In the genomic region with DNA sequence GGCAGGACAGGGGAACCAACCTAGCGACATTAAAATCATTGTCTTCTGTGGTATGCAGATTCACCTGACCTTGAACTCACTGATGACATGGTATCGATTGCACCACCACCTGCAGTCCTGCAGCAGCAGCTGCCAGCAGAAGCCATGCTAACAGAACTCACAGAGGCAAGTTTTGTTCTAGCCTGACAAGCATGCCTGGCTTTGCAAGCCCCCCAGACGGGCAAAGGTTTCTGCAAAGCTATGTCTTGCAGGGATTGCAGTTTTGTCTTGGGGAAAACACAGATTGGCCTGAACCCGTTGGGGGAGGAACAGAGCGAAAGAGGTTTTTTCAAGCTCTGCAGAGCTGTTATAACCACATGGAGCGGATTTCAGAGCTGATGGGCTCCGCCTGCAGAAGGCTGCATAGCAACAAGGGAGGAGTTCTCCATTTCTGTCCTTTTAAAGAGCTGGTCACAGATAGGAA, we compare ENCODE assay signal across 1 cellular context.
TF ChIP-seq lines count a peak whose summit lies in the region.

No MANE protein-coding gene starts in this region.

TF ChIP-seq in HepG2, 621 proteins besides CTCF, POLR2A, EP300 and RAD21 (continued from another document and continues in another):
- TF ChIP-seq, protein P1, sequence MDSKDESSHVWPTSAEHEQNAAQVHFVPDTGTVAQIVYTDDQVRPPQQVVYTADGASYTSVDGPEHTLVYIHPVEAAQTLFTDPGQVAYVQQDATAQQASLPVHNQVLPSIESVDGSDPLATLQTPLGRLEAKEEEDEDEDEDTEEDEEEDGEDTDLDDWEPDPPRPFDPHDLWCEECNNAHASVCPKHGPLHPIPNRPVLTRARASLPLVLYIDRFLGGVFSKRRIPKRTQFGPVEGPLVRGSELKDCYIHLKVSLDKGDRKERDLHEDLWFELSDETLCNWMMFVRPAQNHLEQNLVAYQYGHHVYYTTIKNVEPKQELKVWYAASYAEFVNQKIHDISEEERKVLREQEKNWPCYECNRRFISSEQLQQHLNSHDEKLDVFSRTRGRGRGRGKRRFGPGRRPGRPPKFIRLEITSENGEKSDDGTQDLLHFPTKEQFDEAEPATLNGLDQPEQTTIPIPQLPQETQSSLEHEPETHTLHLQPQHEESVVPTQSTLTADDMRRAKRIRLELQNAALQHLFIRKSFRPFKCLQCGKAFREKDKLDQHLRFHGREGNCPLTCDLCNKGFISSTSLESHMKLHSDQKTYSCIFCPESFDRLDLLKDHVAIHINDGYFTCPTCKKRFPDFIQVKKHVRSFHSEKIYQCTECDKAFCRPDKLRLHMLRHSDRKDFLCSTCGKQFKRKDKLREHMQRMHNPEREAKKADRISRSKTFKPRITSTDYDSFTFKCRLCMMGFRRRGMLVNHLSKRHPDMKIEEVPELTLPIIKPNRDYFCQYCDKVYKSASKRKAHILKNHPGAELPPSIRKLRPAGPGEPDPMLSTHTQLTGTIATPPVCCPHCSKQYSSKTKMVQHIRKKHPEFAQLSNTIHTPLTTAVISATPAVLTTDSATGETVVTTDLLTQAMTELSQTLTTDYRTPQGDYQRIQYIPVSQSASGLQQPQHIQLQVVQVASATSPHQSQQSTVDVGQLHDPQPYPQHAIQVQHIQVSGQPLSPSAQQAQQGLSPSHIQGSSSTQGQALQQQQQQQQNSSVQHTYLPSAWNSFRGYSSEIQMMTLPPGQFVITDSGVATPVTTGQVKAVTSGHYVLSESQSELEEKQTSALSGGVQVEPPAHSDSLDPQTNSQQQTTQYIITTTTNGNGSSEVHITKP (CRISPR knock-in tag; IDR thresholded peaks at IDR 0.05; ENCODE audit: low read depth): no peak
- TF ChIP-seq ZNF292 (CRISPR knock-in tag; IDR thresholded peaks at IDR 0.05; ENCODE audit: borderline replicate concordance, low read depth) (peak; percentile 96; the same call in 1 of the 2 replicates), HMG20A (CRISPR knock-in tag; IDR thresholded peaks at IDR 0.05; ENCODE audit: borderline replicate concordance) (peak; percentile 60), ZNF749 (CRISPR knock-in tag; IDR thresholded peaks at IDR 0.05; ENCODE audit: borderline replicate concordance) (no peak), KDM2A (CRISPR knock-in tag; IDR thresholded peaks at IDR 0.05; ENCODE audit: borderline replicate concordance, low read depth) (peak; percentile 21; the same call in 1 of the 2 replicates), TEAD2 (CRISPR knock-in tag; IDR thresholded peaks at IDR 0.05) (no peak), ZNF841 (CRISPR knock-in tag; IDR thresholded peaks at IDR 0.05; ENCODE audit: borderline replicate concordance) (no peak), PPARG (CRISPR knock-in tag; conservative IDR thresholded peaks at IDR 0.05) (0 out of 2 replicates have a peak, but pooled peaks have one; percentile 44), RXRA (CRISPR knock-in tag; IDR thresholded peaks at IDR 0.05) (peak; percentile 98), RFXAP (CRISPR knock-in tag; IDR thresholded peaks at IDR 0.05; ENCODE audit: borderline replicate concordance) (peak; percentile 89), TMF1 (CRISPR knock-in tag; IDR thresholded peaks at IDR 0.05; ENCODE audit: low read depth) (no peak), RNF2 (conservative IDR thresholded peaks at IDR 0.05; ENCODE audit: low read depth) (0 out of 2 replicates have a peak, but pooled peaks have one; percentile 31), SALL1 (CRISPR knock-in tag; IDR thresholded peaks at IDR 0.05) (0 out of 2 replicates have a peak, but pooled peaks have one; percentile 44), MED8 (CRISPR knock-in tag; IDR thresholded peaks at IDR 0.05; ENCODE audit: insufficient replicate concordance) (no peak), ZNF468 (CRISPR knock-in tag; IDR thresholded peaks at IDR 0.05) (no peak), REXO4 (CRISPR knock-in tag; IDR thresholded peaks at IDR 0.05; ENCODE audit: borderline replicate concordance) (no peak), BCL6 (CRISPR knock-in tag; IDR thresholded peaks at IDR 0.05) (peak; percentile 65), PITX1 (CRISPR knock-in tag; IDR thresholded peaks at IDR 0.05) (no peak), CENPT (CRISPR knock-in tag; IDR thresholded peaks at IDR 0.05; ENCODE audit: low read depth) (no peak), ATF7-NPFF (CRISPR knock-in tag; IDR thresholded peaks at IDR 0.05; ENCODE audit: low read depth) (no peak), ESRRA (CRISPR knock-in tag; IDR thresholded peaks at IDR 0.05; ENCODE audit: low read depth) (no peak), HDAC1 (CRISPR knock-in tag; IDR thresholded peaks at IDR 0.05) (peak; percentile 35; the same call in 1 of the 2 replicates), U2AF2 (IDR thresholded peaks at IDR 0.05; ENCODE audit: low read depth, low read length) (no peak), TBX2 (CRISPR knock-in tag; IDR thresholded peaks at IDR 0.05; ENCODE audit: borderline replicate concordance) (no peak), NCOR1 (IDR thresholded peaks at IDR 0.05; ENCODE audit: borderline replicate concordance, low read length) (peak; percentile 44; the same call in 1 of the 2 replicates), PRMT3 (CRISPR knock-in tag; IDR thresholded peaks at IDR 0.05; ENCODE audit: borderline replicate concordance, low read depth) (no peak), ZNF224 (CRISPR knock-in tag; IDR thresholded peaks at IDR 0.05) (no peak), HNF4A (CRISPR knock-in tag; IDR thresholded peaks at IDR 0.05) (peak; percentile 61), ZBTB8A (CRISPR knock-in tag; IDR thresholded peaks at IDR 0.05; ENCODE audit: borderline replicate concordance, low read depth) (no peak), ZNF331 (CRISPR knock-in tag; IDR thresholded peaks at IDR 0.05) (peak; percentile 46; the same call in 1 of the 2 replicates), ISL2 (CRISPR knock-in tag; IDR thresholded peaks at IDR 0.05) (0 out of 2 replicates have a peak, but pooled peaks have one; percentile 35), ZNF264 (CRISPR knock-in tag; IDR thresholded peaks at IDR 0.05) (no peak)
- TF ChIP-seq, protein P2, sequence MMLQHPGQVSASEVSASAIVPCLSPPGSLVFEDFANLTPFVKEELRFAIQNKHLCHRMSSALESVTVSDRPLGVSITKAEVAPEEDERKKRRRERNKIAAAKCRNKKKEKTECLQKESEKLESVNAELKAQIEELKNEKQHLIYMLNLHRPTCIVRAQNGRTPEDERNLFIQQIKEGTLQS (CRISPR knock-in tag; IDR thresholded peaks at IDR 0.05): 0 out of 2 replicates have a peak, but pooled peaks have one; percentile 18
- TF ChIP-seq, protein P3, sequence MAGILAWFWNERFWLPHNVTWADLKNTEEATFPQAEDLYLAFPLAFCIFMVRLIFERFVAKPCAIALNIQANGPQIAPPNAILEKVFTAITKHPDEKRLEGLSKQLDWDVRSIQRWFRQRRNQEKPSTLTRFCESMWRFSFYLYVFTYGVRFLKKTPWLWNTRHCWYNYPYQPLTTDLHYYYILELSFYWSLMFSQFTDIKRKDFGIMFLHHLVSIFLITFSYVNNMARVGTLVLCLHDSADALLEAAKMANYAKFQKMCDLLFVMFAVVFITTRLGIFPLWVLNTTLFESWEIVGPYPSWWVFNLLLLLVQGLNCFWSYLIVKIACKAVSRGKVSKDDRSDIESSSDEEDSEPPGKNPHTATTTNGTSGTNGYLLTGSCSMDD (CRISPR knock-in tag; IDR thresholded peaks at IDR 0.05): no peak
- TF ChIP-seq, protein P4, sequence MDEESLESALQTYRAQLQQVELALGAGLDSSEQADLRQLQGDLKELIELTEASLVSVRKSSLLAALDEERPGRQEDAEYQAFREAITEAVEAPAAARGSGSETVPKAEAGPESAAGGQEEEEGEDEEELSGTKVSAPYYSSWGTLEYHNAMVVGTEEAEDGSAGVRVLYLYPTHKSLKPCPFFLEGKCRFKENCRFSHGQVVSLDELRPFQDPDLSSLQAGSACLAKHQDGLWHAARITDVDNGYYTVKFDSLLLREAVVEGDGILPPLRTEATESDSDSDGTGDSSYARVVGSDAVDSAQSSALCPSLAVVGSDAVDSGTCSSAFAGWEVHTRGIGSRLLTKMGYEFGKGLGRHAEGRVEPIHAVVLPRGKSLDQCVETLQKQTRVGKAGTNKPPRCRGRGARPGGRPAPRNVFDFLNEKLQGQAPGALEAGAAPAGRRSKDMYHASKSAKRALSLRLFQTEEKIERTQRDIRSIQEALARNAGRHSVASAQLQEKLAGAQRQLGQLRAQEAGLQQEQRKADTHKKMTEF (CRISPR knock-in tag; IDR thresholded peaks at IDR 0.05): no peak
- TF ChIP-seq, protein P5, sequence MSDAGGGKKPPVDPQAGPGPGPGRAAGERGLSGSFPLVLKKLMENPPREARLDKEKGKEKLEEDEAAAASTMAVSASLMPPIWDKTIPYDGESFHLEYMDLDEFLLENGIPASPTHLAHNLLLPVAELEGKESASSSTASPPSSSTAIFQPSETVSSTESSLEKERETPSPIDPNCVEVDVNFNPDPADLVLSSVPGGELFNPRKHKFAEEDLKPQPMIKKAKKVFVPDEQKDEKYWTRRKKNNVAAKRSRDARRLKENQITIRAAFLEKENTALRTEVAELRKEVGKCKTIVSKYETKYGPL (CRISPR knock-in tag; IDR thresholded peaks at IDR 0.05): no peak
- TF ChIP-seq, protein P6, sequence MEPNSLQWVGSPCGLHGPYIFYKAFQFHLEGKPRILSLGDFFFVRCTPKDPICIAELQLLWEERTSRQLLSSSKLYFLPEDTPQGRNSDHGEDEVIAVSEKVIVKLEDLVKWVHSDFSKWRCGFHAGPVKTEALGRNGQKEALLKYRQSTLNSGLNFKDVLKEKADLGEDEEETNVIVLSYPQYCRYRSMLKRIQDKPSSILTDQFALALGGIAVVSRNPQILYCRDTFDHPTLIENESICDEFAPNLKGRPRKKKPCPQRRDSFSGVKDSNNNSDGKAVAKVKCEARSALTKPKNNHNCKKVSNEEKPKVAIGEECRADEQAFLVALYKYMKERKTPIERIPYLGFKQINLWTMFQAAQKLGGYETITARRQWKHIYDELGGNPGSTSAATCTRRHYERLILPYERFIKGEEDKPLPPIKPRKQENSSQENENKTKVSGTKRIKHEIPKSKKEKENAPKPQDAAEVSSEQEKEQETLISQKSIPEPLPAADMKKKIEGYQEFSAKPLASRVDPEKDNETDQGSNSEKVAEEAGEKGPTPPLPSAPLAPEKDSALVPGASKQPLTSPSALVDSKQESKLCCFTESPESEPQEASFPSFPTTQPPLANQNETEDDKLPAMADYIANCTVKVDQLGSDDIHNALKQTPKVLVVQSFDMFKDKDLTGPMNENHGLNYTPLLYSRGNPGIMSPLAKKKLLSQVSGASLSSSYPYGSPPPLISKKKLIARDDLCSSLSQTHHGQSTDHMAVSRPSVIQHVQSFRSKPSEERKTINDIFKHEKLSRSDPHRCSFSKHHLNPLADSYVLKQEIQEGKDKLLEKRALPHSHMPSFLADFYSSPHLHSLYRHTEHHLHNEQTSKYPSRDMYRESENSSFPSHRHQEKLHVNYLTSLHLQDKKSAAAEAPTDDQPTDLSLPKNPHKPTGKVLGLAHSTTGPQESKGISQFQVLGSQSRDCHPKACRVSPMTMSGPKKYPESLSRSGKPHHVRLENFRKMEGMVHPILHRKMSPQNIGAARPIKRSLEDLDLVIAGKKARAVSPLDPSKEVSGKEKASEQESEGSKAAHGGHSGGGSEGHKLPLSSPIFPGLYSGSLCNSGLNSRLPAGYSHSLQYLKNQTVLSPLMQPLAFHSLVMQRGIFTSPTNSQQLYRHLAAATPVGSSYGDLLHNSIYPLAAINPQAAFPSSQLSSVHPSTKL (CRISPR knock-in tag; IDR thresholded peaks at IDR 0.05): peak; percentile 77
- TF ChIP-seq, protein P7, sequence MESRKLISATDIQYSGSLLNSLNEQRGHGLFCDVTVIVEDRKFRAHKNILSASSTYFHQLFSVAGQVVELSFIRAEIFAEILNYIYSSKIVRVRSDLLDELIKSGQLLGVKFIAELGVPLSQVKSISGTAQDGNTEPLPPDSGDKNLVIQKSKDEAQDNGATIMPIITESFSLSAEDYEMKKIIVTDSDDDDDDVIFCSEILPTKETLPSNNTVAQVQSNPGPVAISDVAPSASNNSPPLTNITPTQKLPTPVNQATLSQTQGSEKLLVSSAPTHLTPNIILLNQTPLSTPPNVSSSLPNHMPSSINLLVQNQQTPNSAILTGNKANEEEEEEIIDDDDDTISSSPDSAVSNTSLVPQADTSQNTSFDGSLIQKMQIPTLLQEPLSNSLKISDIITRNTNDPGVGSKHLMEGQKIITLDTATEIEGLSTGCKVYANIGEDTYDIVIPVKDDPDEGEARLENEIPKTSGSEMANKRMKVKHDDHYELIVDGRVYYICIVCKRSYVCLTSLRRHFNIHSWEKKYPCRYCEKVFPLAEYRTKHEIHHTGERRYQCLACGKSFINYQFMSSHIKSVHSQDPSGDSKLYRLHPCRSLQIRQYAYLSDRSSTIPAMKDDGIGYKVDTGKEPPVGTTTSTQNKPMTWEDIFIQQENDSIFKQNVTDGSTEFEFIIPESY (CRISPR knock-in tag; IDR thresholded peaks at IDR 0.05): no peak
- TF ChIP-seq, protein P8, sequence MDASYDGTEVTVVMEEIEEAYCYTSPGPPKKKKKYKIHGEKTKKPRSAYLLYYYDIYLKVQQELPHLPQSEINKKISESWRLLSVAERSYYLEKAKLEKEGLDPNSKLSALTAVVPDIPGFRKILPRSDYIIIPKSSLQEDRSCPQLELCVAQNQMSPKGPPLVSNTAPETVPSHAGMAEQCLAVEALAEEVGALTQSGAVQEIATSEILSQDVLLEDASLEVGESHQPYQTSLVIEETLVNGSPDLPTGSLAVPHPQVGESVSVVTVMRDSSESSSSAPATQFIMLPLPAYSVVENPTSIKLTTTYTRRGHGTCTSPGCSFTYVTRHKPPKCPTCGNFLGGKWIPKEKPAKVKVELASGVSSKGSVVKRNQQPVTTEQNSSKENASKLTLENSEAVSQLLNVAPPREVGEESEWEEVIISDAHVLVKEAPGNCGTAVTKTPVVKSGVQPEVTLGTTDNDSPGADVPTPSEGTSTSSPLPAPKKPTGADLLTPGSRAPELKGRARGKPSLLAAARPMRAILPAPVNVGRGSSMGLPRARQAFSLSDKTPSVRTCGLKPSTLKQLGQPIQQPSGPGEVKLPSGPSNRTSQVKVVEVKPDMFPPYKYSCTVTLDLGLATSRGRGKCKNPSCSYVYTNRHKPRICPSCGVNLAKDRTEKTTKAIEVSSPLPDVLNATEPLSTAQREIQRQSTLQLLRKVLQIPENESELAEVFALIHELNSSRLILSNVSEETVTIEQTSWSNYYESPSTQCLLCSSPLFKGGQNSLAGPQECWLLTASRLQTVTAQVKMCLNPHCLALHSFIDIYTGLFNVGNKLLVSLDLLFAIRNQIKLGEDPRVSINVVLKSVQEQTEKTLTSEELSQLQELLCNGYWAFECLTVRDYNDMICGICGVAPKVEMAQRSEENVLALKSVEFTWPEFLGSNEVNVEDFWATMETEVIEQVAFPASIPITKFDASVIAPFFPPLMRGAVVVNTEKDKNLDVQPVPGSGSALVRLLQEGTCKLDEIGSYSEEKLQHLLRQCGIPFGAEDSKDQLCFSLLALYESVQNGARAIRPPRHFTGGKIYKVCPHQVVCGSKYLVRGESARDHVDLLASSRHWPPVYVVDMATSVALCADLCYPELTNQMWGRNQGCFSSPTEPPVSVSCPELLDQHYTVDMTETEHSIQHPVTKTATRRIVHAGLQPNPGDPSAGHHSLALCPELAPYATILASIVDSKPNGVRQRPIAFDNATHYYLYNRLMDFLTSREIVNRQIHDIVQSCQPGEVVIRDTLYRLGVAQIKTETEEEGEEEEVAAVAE (CRISPR knock-in tag; IDR thresholded peaks at IDR 0.05; ENCODE audit: borderline replicate concordance): no peak
